16 cellular contexts compared by ENCODE assay signal in genomic region chr22:27614291-27615007, GRCh38.
DNase-seq lines count a peak whose midpoint lies in the region; ATAC-seq, FAIRE-seq and TF ChIP-seq lines count a peak whose summit lies in the region.
"Had no signal": no experiment of that assay in that cellular context is flagged by ENCODE, and none has a peak within 500 bp of the region (broad histone marks: within the 10 kb centered on the region; RNA-seq: fewer than 3 reads in every experiment).

No MANE protein-coding gene starts in this region.

- 23 to 38% (median 32%) methylated on average over 43 to 55 of the region's 55 CpGs for WGBS in psoas muscle, 3 donors

- no peaks in the 10 kb centered on the region for H3K36me3 ChIP-seq in ascending aorta
- no peaks in the 10 kb centered on the region for H3K36me3 ChIP-seq in left ventricle myocardium inferior
- no peaks in the 10 kb centered on the region for H3K36me3 ChIP-seq in psoas muscle (ENCODE audit: insufficient read depth in 1 of 2, low read depth in 1 of 2)
- H3K36me3 ChIP-seq: SJSA1 had no signal

- H3K27ac ChIP-seq in ascending aorta (no peak overlapping the region), left ventricle myocardium inferior (replicated peaks) (no peak overlapping the region), psoas muscle (no peak overlapping the region)
- H3K27ac ChIP-seq: body of pancreas, HL-60, SJSA1, skin epidermis had no signal

- no peak for TF ChIP-seq CTCF in ascending aorta (IDR thresholded peaks at IDR 0.05)
- TF ChIP-seq CTCF in left ventricle myocardium inferior (IDR thresholded peaks at IDR 0.05; ENCODE audit: borderline replicate concordance), result no peak
- no peak for TF ChIP-seq CTCF in psoas muscle (IDR thresholded peaks at IDR 0.05)

- peak; percentile 36 for DNase-seq in AG20443 (ENCODE audit: low spot score)
- no peak for DNase-seq in ascending aorta (ENCODE audit: low spot score in 2 of 2)
- DNase-seq in left ventricle myocardium inferior, result no peak
- DNase-seq in psoas muscle, result no peak
- DNase-seq in DMS 273 treated with DMSO at 0.1 percent for 48 hours (lab: John Stamatoyannopoulos, UW), result no peak
- no peak for DNase-seq in GM19239 (ENCODE audit: insufficient read length, low spot score)
- DNase-seq: activated CD8-positive, alpha-beta T cell treated with anti-CD3 and anti-CD28 coated beads, Interleukin-2, amount 10 ng/mL, durations not matched to agents 7 days and 5 days; body of pancreas; nephron progenitor cell had no signal

- H3K9me3 ChIP-seq in ascending aorta, result no peaks in the 10 kb centered on the region
- H3K9me3 ChIP-seq in left ventricle myocardium inferior (replicated peaks), result peaks cover 5% of the 10 kb centered on the region
- no peaks in the 10 kb centered on the region for H3K9me3 ChIP-seq in psoas muscle
- H3K9me3 ChIP-seq: body of pancreas, SJSA1 had no signal

- ATAC-seq in psoas muscle, result peak in 3 of 4 donors; percentile 20 to 40 (median 21)
- no peak for ATAC-seq in HG03442 (IDR thresholded peaks at IDR 0.05; ENCODE audit: unreplicated experiment)
- ATAC-seq in GM19397 (IDR thresholded peaks at IDR 0.05; ENCODE audit: unreplicated experiment), result no peak
- ATAC-seq: activated CD8-positive, alpha-beta T cell treated with anti-CD3 and anti-CD28 coated beads, Interleukin-2, amount 10 ng/mL, durations not matched to agents 7 days and 5 days; body of pancreas; HCT116; left lobe of liver had no signal

- intact Hi-C loops in ascending aorta (cut with DNase I) (no loop called here), left ventricle myocardium inferior (cut with micrococcal nuclease) (no loop called here), psoas muscle (cut with DNase I) (loop anchor here in 1 of 2 donors (10.0 kb wide), 1 partner anchor 210 kb away; no protein-coding TSS in a partner anchor)

- FAIRE-seq in GM19239 (lab: Jason Lieb, UNC), result no peak

- H3K27me3 ChIP-seq in ascending aorta (no peaks in the 10 kb centered on the region), left ventricle myocardium inferior (ENCODE audit: low read depth) (peaks cover 65% of the 10 kb centered on the region), psoas muscle (ENCODE audit: insufficient read depth in 3 of 3, low read length in 2 of 3) (peaks cover 0 to 3% (median 0%) of the 10 kb centered on the region in 3 donors)

- peaks cover 6% of the 10 kb centered on the region in 2 donors for H3K4me1 ChIP-seq in ascending aorta
- H3K4me1 ChIP-seq in left ventricle myocardium inferior, result peaks cover 8% of the 10 kb centered on the region
- H3K4me1 ChIP-seq in psoas muscle, result no peaks in the 10 kb centered on the region
- H3K4me1 ChIP-seq: SJSA1 had no signal

- H3K4me3 ChIP-seq in ascending aorta (peak overlapping the region; percentile 50 to 61), left ventricle myocardium inferior (peak overlapping the region; percentile 53), psoas muscle (peak overlapping the region; percentile 52)
- H3K4me3 ChIP-seq: body of pancreas, SJSA1, skin epidermis had no signal

Comparison
In these comparisons a context has a peak if more than half of its experiments do, and no peak if none do; other contexts are left out.
1. ATAC-seq: peak in psoas muscle (3 of 4); none in HG03442 (single experiment) and GM19397 (single experiment).
2. Peak in every context shown above with its lines, with median percentiles within 50 percentile points of each other: H3K4me3 ChIP-seq.